In genomic region chr1:153651771-153652170, GRCh38 we compare ENCODE assay signal across 26 cellular contexts. TPM values are rescaled to one million over a fixed set of nuclear protein-coding genes. Genes with fewer than 3 reads are reported as not detected.
"Had no signal": no experiment of that assay in that cellular context is flagged by ENCODE, and none has a peak within 500 bp of the region (broad histone marks: within the 10 kb centered on the region; RNA-seq: fewer than 3 reads in every experiment).

No MANE protein-coding gene starts in this region.

- H3K9me3 Mint-ChIP-seq: activated naive CD4-positive, alpha-beta T cell treated with anti-CD3 and anti-CD28 coated beads, Interleukin-2, amount 10 ng/mL, durations not matched to agents 7 days and 5 days; activated naive CD8-positive, alpha-beta T cell treated with anti-CD3 and anti-CD28 coated beads, Interleukin-2, amount 50 U/mL, for 24 hours; naive thymus-derived CD8-positive, alpha-beta T cell; neural crest cell; T-helper 1 cell treated with Interleukin-12 subunit alpha and Interleukin-12 subunit beta and Interleukin-4 antibody, amounts not matched to agents 30 μg/mL and 1 μg/mL, for 36 hours had no signal

- H3K27me3 Mint-ChIP-seq: activated naive CD4-positive, alpha-beta T cell treated with anti-CD3 and anti-CD28 coated beads, Interleukin-2, amount 10 ng/mL, durations not matched to agents 7 days and 5 days; activated naive CD8-positive, alpha-beta T cell treated with anti-CD3 and anti-CD28 coated beads, Interleukin-2, amount 50 U/mL, for 24 hours; naive thymus-derived CD8-positive, alpha-beta T cell had no signal

- H3K36me3 ChIP-seq: colonic mucosa, gastrocnemius medialis had no signal

- H3K27me3 ChIP-seq: colonic mucosa, gastrocnemius medialis, hepatocyte, spleen, suprapubic skin, tibial artery, upper lobe of right lung had no signal

- H2AFZ ChIP-seq: hepatocyte, parathyroid adenoma had no signal

- H3K27ac ChIP-seq: hepatocyte, parathyroid adenoma, VCaP had no signal

- H3K4me3 Mint-ChIP-seq: activated naive CD4-positive, alpha-beta T cell treated with anti-CD3 and anti-CD28 coated beads, Interleukin-2, amount 10 ng/mL, durations not matched to agents 7 days and 5 days; activated naive CD8-positive, alpha-beta T cell treated with anti-CD3 and anti-CD28 coated beads, Interleukin-2, amount 50 U/mL, for 24 hours; naive thymus-derived CD8-positive, alpha-beta T cell; neural crest cell; T-helper 1 cell treated with Interleukin-12 subunit alpha and Interleukin-12 subunit beta and Interleukin-4 antibody, amounts not matched to agents 30 μg/mL and 1 μg/mL, for 36 hours had no signal

- H3K4me3 ChIP-seq: colonic mucosa, gastrocnemius medialis, hepatocyte, spleen, suprapubic skin, tibial artery, upper lobe of right lung had no signal

- ATAC-seq: activated naive CD8-positive, alpha-beta T cell treated with anti-CD3 and anti-CD28 coated beads, Interleukin-2, amount 50 U/mL, for 24 hours; gastrocnemius medialis; naive thymus-derived CD8-positive, alpha-beta T cell; upper lobe of right lung had no signal

- H3K4me2 ChIP-seq: hepatocyte had no signal

- DNase-seq: activated CD4-positive, alpha-beta T cell treated with anti-CD3 and anti-CD28 coated beads for 48 hours; activated CD4-positive, alpha-beta T cell treated with anti-CD3 and anti-CD28 coated beads, Interleukin-2, amount 50 U/mL, for 48 hours; activated CD8-positive, alpha-beta memory T cell treated with anti-CD3 and anti-CD28 coated beads for 24 hours; activated gamma-delta T cell; activated naive CD4-positive, alpha-beta T cell treated with anti-CD3 and anti-CD28 coated beads, Interleukin-2, amount 10 ng/mL, durations not matched to agents 7 days and 5 days; activated naive CD8-positive, alpha-beta T cell treated with anti-CD3 and anti-CD28 coated beads, Interleukin-2, amount 50 U/mL, for 24 hours; colonic mucosa; effector CD8-positive, alpha-beta T cell; islet precursor cell; left colon; mammary epithelial cell; naive thymus-derived CD8-positive, alpha-beta T cell; occipital lobe; right cardiac atrium; spleen; stimulated activated naive CD4-positive, alpha-beta T cell; T-helper 9 cell; upper lobe of right lung had no signal

- H3K9me3 ChIP-seq: colonic mucosa, gastrocnemius medialis, spleen, suprapubic skin, tibial artery, upper lobe of right lung had no signal

- H3K27ac Mint-ChIP-seq: activated naive CD4-positive, alpha-beta T cell treated with anti-CD3 and anti-CD28 coated beads, Interleukin-2, amount 10 ng/mL, durations not matched to agents 7 days and 5 days; activated naive CD8-positive, alpha-beta T cell treated with anti-CD3 and anti-CD28 coated beads, Interleukin-2, amount 50 U/mL, for 24 hours; T-helper 1 cell treated with Interleukin-12 subunit alpha and Interleukin-12 subunit beta and Interleukin-4 antibody, amounts not matched to agents 30 μg/mL and 1 μg/mL, for 36 hours had no signal

- H3K9ac ChIP-seq: parathyroid adenoma had no signal

RNA-seq across cellular contexts. Expression of gene S100A1, which starts 23.5 kb away (rescaled TPM):
- polyA plus RNA-seq: naive thymus-derived CD8-positive, alpha-beta T cell had no signal
